Comparison of ENCODE assay signal across 31 cellular contexts in genomic region chr20:41344477-41344876, GRCh38. TPM values are rescaled to one million over a fixed set of nuclear protein-coding genes. Genes with fewer than 3 reads are reported as not detected.
DNase-seq lines count a peak whose midpoint lies in the region; ATAC-seq and TF ChIP-seq lines count a peak whose summit lies in the region.
"Had no signal": no experiment of that assay in that cellular context is flagged by ENCODE, and none has a peak within 500 bp of the region (broad histone marks: within the 10 kb centered on the region; RNA-seq: fewer than 3 reads in every experiment).

No MANE protein-coding gene starts in this region.

- intact Hi-C loops in esophagus muscularis mucosa (cut with DNase I) = loop anchor here (5.0 to 10.0 kb wide), 3 partner anchors 63 to 380 kb away; partner anchors contain the start of gene PLCG1
- intact Hi-C loops in CD8-positive, alpha-beta T cell (cut with DNase I, micrococcal nuclease) = no loop called here

- H3K36me3 ChIP-seq in CD4-positive, CD25-positive, alpha-beta regulatory T cell (ENCODE audit: control insufficient read depth, insufficient read depth, low read length) = no peaks in the 10 kb centered on the region
- H3K36me3 ChIP-seq in MM.1S (replicated peaks; ENCODE audit: insufficient read depth, low read length) (no peaks in the 10 kb centered on the region), smooth muscle cell (ENCODE audit: low read depth) (no peaks in the 10 kb centered on the region), esophagus muscularis mucosa (peaks cover 3 to 43% (median 22%) of the 10 kb centered on the region in 4 donors)
- H3K36me3 ChIP-seq in CD8-positive, alpha-beta T cell (ENCODE audit: insufficient read depth, low read length) = no peaks in the 10 kb centered on the region

- no peak for DNase-seq in CD4-positive, CD25-positive, alpha-beta regulatory T cell
- DNase-seq in MM.1S = no peak
- DNase-seq in iPS-NIHi11 (ENCODE audit: low spot score) = peak; percentile 2
- no peak for DNase-seq in smooth muscle cell (lab: John Stamatoyannopoulos, UW; ENCODE audit: unreplicated experiment)
- DNase-seq in esophagus muscularis mucosa (ENCODE audit: extremely low spot score) = no peak
- DNase-seq in CD8-positive, alpha-beta T cell = no peak
- DNase-seq in OCI-M2 (lab: John Stamatoyannopoulos, UW; ENCODE audit: unreplicated experiment) = no peak
- no peak for DNase-seq in HuH-7 (ENCODE audit: low spot score)
- DNase-seq: activated CD4-positive, CD25-positive, alpha-beta regulatory T cell; activated gamma-delta T cell treated with Interleukin-2 at 50 U/mL for 16 hours; activated naive CD8-positive, alpha-beta T cell treated with anti-CD3 and anti-CD28 coated beads, Interleukin-2, amount 50 U/mL, for 24 hours; activated T-cell treated with anti-CD3 and anti-CD28 coated beads, Interleukin-2, amount 50 U/mL, for 4 hours; central memory CD4-positive, alpha-beta T cell; COR-L47; DMS53; effector memory CD8-positive, alpha-beta T cell; HCEC 1CT; natural killer cell; NCI-H146; NCI-H2107; SHP77 treated with DMSO at 0.1 percent for 48 hours; small intestine; stimulated activated CD4-positive, alpha-beta T cell treated with anti-CD3 and anti-CD28 coated beads, Interleukin-1b, Interleukin-23, amount 100 ng/mL, for 48 hours; T1000; tibial artery had no signal

- H3K9ac ChIP-seq in MM.1S (ENCODE audit: low read length) (no peak overlapping the region), smooth muscle cell (ENCODE audit: low read depth) (no peak overlapping the region)

- H4K20me1 ChIP-seq in MM.1S (ENCODE audit: insufficient read depth, low read length) (no peaks in the 10 kb centered on the region), smooth muscle cell (ENCODE audit: low read depth) (no peaks in the 10 kb centered on the region)

- POLR2A ChIA-PET in CD8-positive, alpha-beta T cell (lab: Charles Lee) = no interaction called here

- H3K36me3 Mint-ChIP-seq in CD4-positive, CD25-positive, alpha-beta regulatory T cell = no peaks in the 10 kb centered on the region
- no peaks in the 10 kb centered on the region for H3K36me3 Mint-ChIP-seq in CD8-positive, alpha-beta T cell
- H3K36me3 Mint-ChIP-seq: natural killer cell had no signal

- H3K27me3 ChIP-seq in CD4-positive, CD25-positive, alpha-beta regulatory T cell (ENCODE audit: control insufficient read depth, insufficient read depth, low read length) = no peaks in the 10 kb centered on the region
- H3K27me3 ChIP-seq in MM.1S (replicated peaks; ENCODE audit: insufficient read depth, low read length) = no peaks in the 10 kb centered on the region
- H3K27me3 ChIP-seq in smooth muscle cell (ENCODE audit: low read depth) = no peaks in the 10 kb centered on the region
- no peaks in the 10 kb centered on the region for H3K27me3 ChIP-seq in esophagus muscularis mucosa
- H3K27me3 ChIP-seq in CD8-positive, alpha-beta T cell (ENCODE audit: insufficient read depth, low read length) = no peaks in the 10 kb centered on the region
- H3K27me3 ChIP-seq: tibial artery had no signal

- no peak for TF ChIP-seq POLR2A in esophagus muscularis mucosa (IDR thresholded peaks at IDR 0.05; ENCODE audit: low read depth)

- peak overlapping the region in 2 of 3 donors; percentile 48 to 57 for H3K27ac Mint-ChIP-seq in CD4-positive, CD25-positive, alpha-beta regulatory T cell
- no peak overlapping the region for H3K27ac Mint-ChIP-seq in CD8-positive, alpha-beta T cell
- H3K27ac Mint-ChIP-seq: activated naive CD8-positive, alpha-beta T cell treated with anti-CD3 and anti-CD28 coated beads, Interleukin-2, amount 50 U/mL, for 24 hours; natural killer cell; stimulated activated naive CD8-positive, alpha-beta T cell treated with anti-CD3 and anti-CD28 coated beads, Interleukin-15, Interleukin-2, amounts not matched to agents 100 ng/mL and 50 ng/mL, for 24 hours had no signal

- CTCF ChIA-PET in CD8-positive, alpha-beta T cell (lab: Charles Lee) = interaction anchor here (1.2 to 11.4 kb wide), 5 partner anchors 111 to 382 kb away, joined by 5 to 141 read pairs (median 6); partner anchors contain the start of gene PLCG1

- H3K9me2 ChIP-seq in MM.1S (replicated peaks; ENCODE audit: insufficient read depth, low read length) = no peaks in the 10 kb centered on the region

- TF ChIP-seq EP300 in esophagus muscularis mucosa (IDR thresholded peaks at IDR 0.05) = no peak

- no peak overlapping the region for H3K4me3 ChIP-seq in CD4-positive, CD25-positive, alpha-beta regulatory T cell (ENCODE audit: low read depth, low read length)
- H3K4me3 ChIP-seq in MM.1S (ENCODE audit: low read length) = no peak overlapping the region
- no peak overlapping the region for H3K4me3 ChIP-seq in smooth muscle cell
- H3K4me3 ChIP-seq in esophagus muscularis mucosa = no peak overlapping the region
- H3K4me3 ChIP-seq in CD8-positive, alpha-beta T cell (ENCODE audit: low read depth, low read length) = no peak overlapping the region
- H3K4me3 ChIP-seq: lung, mucosa of descending colon, tibial artery had no signal

- H2AFZ ChIP-seq in MM.1S (ENCODE audit: low read length) = no peak overlapping the region
- no peak overlapping the region for H2AFZ ChIP-seq in smooth muscle cell (ENCODE audit: low read depth)

- no peak for ATAC-seq in CD4-positive, CD25-positive, alpha-beta regulatory T cell (ENCODE audit: low read depth in 2 of 2)
- no peak for ATAC-seq in CD8-positive, alpha-beta T cell
- ATAC-seq: activated naive CD8-positive, alpha-beta T cell treated with anti-CD3 and anti-CD28 coated beads, Interleukin-2, amount 50 U/mL, for 24 hours; activated T-cell treated with anti-CD3 and anti-CD28 coated beads, Interleukin-2, amount 50 U/mL, for 4 hours; effector memory CD8-positive, alpha-beta T cell; mucosa of descending colon; natural killer cell; Panc1 had no signal

- H3K27me3 Mint-ChIP-seq in CD4-positive, CD25-positive, alpha-beta regulatory T cell = peaks cover 5% of the 10 kb centered on the region
- peaks cover 3% of the 10 kb centered on the region for H3K27me3 Mint-ChIP-seq in CD8-positive, alpha-beta T cell (ENCODE audit: low read depth)

- no peaks in the 10 kb centered on the region for H3K9me3 ChIP-seq in CD4-positive, CD25-positive, alpha-beta regulatory T cell (ENCODE audit: control insufficient read depth in 2 of 2, low read length in 2 of 2)
- no peaks in the 10 kb centered on the region for H3K9me3 ChIP-seq in MM.1S (replicated peaks; ENCODE audit: insufficient read depth, low read length)
- no peaks in the 10 kb centered on the region for H3K9me3 ChIP-seq in smooth muscle cell (replicated peaks; ENCODE audit: low read depth)
- no peaks in the 10 kb centered on the region for H3K9me3 ChIP-seq in esophagus muscularis mucosa
- H3K9me3 ChIP-seq in CD8-positive, alpha-beta T cell (ENCODE audit: low read length) = no peaks in the 10 kb centered on the region
- H3K9me3 ChIP-seq: mucosa of descending colon, tibial artery had no signal

- H3K4me1 Mint-ChIP-seq in CD4-positive, CD25-positive, alpha-beta regulatory T cell = peaks cover 4 to 13% (median 7%) of the 10 kb centered on the region in 4 donors
- H3K4me1 Mint-ChIP-seq in CD8-positive, alpha-beta T cell (ENCODE audit: low read depth) = peaks cover 9% of the 10 kb centered on the region

- no peaks in the 10 kb centered on the region for H3K9me3 Mint-ChIP-seq in CD4-positive, CD25-positive, alpha-beta regulatory T cell
- H3K9me3 Mint-ChIP-seq in CD8-positive, alpha-beta T cell = no peaks in the 10 kb centered on the region
- H3K9me3 Mint-ChIP-seq: activated naive CD8-positive, alpha-beta T cell treated with anti-CD3 and anti-CD28 coated beads, Interleukin-2, amount 50 U/mL, for 24 hours; activated T-cell treated with anti-CD3 and anti-CD28 coated beads, Interleukin-2, amount 50 U/mL, for 4 hours; effector memory CD8-positive, alpha-beta T cell; natural killer cell; stimulated activated naive CD8-positive, alpha-beta T cell treated with anti-CD3 and anti-CD28 coated beads, Interleukin-15, Interleukin-2, amounts not matched to agents 100 ng/mL and 50 ng/mL, for 24 hours had no signal

- H3F3A ChIP-seq in MM.1S (ENCODE audit: insufficient read depth, low read length) = no peaks in the 10 kb centered on the region
- no peaks in the 10 kb centered on the region for H3F3A ChIP-seq in smooth muscle cell (ENCODE audit: low read depth)

- peaks cover 11% of the 10 kb centered on the region for H3K4me1 ChIP-seq in CD4-positive, CD25-positive, alpha-beta regulatory T cell (ENCODE audit: control insufficient read depth, insufficient read depth, low read length, poor library complexity, severe bottlenecking)
- H3K4me1 ChIP-seq in MM.1S (ENCODE audit: low read length) (peaks cover 24% of the 10 kb centered on the region), smooth muscle cell (ENCODE audit: low read depth) (peaks cover 6% of the 10 kb centered on the region), esophagus muscularis mucosa (peaks cover 15 to 34% (median 25%) of the 10 kb centered on the region in 4 donors)
- H3K4me1 ChIP-seq in CD8-positive, alpha-beta T cell (ENCODE audit: insufficient read depth, low read length) = peaks cover 9% of the 10 kb centered on the region

- H3K27ac ChIP-seq in CD4-positive, CD25-positive, alpha-beta regulatory T cell (ENCODE audit: insufficient read depth, low read length, poor library complexity, severe bottlenecking) = no peak overlapping the region
- H3K27ac ChIP-seq in MM.1S (ENCODE audit: low read length) = peak overlapping the region; percentile 7; the same call in 1 of the 2 replicates
- no peak overlapping the region for H3K27ac ChIP-seq in smooth muscle cell (ENCODE audit: low read depth)
- H3K27ac ChIP-seq in esophagus muscularis mucosa (replicated peaks in 1 of 4) = no peak overlapping the region
- H3K27ac ChIP-seq in CD8-positive, alpha-beta T cell (ENCODE audit: low read depth, low read length) = no peak overlapping the region
- H3K27ac ChIP-seq: HL-60, tibial artery had no signal

- H3K4me2 ChIP-seq in MM.1S (ENCODE audit: low read depth, low read length) = peak overlapping the region; percentile 2; the same call in 1 of the 2 replicates
- peak overlapping the region; percentile 22 for H3K4me2 ChIP-seq in smooth muscle cell

- no peaks in the 10 kb centered on the region for H3K79me2 ChIP-seq in MM.1S (ENCODE audit: low read length)
- H3K79me2 ChIP-seq in smooth muscle cell (ENCODE audit: low read depth) = no peaks in the 10 kb centered on the region

- H3K4me3 Mint-ChIP-seq in CD4-positive, CD25-positive, alpha-beta regulatory T cell = no peak overlapping the region
- H3K4me3 Mint-ChIP-seq in CD8-positive, alpha-beta T cell = no peak overlapping the region
- H3K4me3 Mint-ChIP-seq: activated naive CD8-positive, alpha-beta T cell treated with anti-CD3 and anti-CD28 coated beads, Interleukin-2, amount 50 U/mL, for 24 hours; activated T-cell treated with anti-CD3 and anti-CD28 coated beads, Interleukin-2, amount 50 U/mL, for 4 hours; effector memory CD8-positive, alpha-beta T cell; natural killer cell; stimulated activated naive CD8-positive, alpha-beta T cell treated with anti-CD3 and anti-CD28 coated beads, Interleukin-15, Interleukin-2, amounts not matched to agents 100 ng/mL and 50 ng/mL, for 24 hours had no signal

- 76% methylated on average over 4 of the region's 4 CpGs for WGBS in smooth muscle cell (ENCODE audit: low lambda C conversion rate)
- WGBS in esophagus muscularis mucosa = 94% methylated on average over 4 of the region's 4 CpGs

- TF ChIP-seq CTCF in MM.1S (IDR thresholded peaks at IDR 0.05; ENCODE audit: low read length) = no peak
- no peak for TF ChIP-seq CTCF in smooth muscle cell (IDR thresholded peaks at IDR 0.05; ENCODE audit: borderline replicate concordance, insufficient read depth, poor library complexity, severe bottlenecking)
- TF ChIP-seq CTCF in esophagus muscularis mucosa (IDR thresholded peaks at IDR 0.05) = no peak
- no peak for TF ChIP-seq CTCF in CD8-positive, alpha-beta T cell (IDR thresholded peaks at IDR 0.05)

RNA-seq across cellular contexts. Expression of gene LPIN3, which starts 3.9 kb away (rescaled TPM):
- 0.35 TPM for total RNA-seq in CD4-positive, CD25-positive, alpha-beta regulatory T cell
- polyA plus RNA-seq in CD4-positive, CD25-positive, alpha-beta regulatory T cell = under 1 TPM in 1 of 4 donors, not detected in 3; 0.10 TPM
- total RNA-seq in smooth muscle cell = 7.3 and 12.5 TPM in 2 replicates
- polyA plus RNA-seq in smooth muscle cell = 6.9 and 14.0 TPM in 2 replicates
- 10 to 100 TPM in 2 of 4 donors, 1 to 10 TPM in 2; 7.6 to 19.8 (median 10.7) TPM for total RNA-seq in esophagus muscularis mucosa
- under 1 TPM; 0.05 to 0.14 TPM for total RNA-seq in CD8-positive, alpha-beta T cell

RNA-seq across cellular contexts. Expression of gene EMILIN3, which starts 22.1 kb away (rescaled TPM):
- total RNA-seq in CD4-positive, CD25-positive, alpha-beta regulatory T cell = not detected
- polyA plus RNA-seq in CD4-positive, CD25-positive, alpha-beta regulatory T cell = not detected
- total RNA-seq in smooth muscle cell (0.27 and 0.36 TPM in 2 replicates), esophagus muscularis mucosa (1 to 10 TPM in 3 of 4 donors, under 1 TPM in 1; 0.83 to 5.6 (median 4.5) TPM)
- polyA plus RNA-seq in smooth muscle cell = 0.18 and 0.65 TPM in 2 replicates
- not detected for total RNA-seq in CD8-positive, alpha-beta T cell
- total RNA-seq: activated T-cell treated with anti-CD3 and anti-CD28 coated beads, Interleukin-2, amount 50 U/mL, for 4 hours; natural killer cell; renal cortical epithelial cell had no signal

RNA-seq across cellular contexts. Expression of gene ZHX3, which starts 26.9 kb away (rescaled TPM):
- 8.8 TPM for total RNA-seq in CD4-positive, CD25-positive, alpha-beta regulatory T cell
- 1 to 10 TPM in 3 of 4 donors, under 1 TPM in 1; 0.42 to 3.8 (median 2.1) TPM for polyA plus RNA-seq in CD4-positive, CD25-positive, alpha-beta regulatory T cell
- total RNA-seq in smooth muscle cell (7.7 and 10.1 TPM in 2 replicates), esophagus muscularis mucosa (100 to 1,000 TPM in 3 of 4 donors, 10 to 100 TPM in 1; 89.3 to 173 (median 156) TPM)
- 16.9 and 17.1 TPM in 2 replicates for polyA plus RNA-seq in smooth muscle cell
- 1 to 10 TPM; 4.4 to 4.7 TPM for total RNA-seq in CD8-positive, alpha-beta T cell
